Comparison of ENCODE assay signal across 9 cellular contexts in the genomic region with DNA sequence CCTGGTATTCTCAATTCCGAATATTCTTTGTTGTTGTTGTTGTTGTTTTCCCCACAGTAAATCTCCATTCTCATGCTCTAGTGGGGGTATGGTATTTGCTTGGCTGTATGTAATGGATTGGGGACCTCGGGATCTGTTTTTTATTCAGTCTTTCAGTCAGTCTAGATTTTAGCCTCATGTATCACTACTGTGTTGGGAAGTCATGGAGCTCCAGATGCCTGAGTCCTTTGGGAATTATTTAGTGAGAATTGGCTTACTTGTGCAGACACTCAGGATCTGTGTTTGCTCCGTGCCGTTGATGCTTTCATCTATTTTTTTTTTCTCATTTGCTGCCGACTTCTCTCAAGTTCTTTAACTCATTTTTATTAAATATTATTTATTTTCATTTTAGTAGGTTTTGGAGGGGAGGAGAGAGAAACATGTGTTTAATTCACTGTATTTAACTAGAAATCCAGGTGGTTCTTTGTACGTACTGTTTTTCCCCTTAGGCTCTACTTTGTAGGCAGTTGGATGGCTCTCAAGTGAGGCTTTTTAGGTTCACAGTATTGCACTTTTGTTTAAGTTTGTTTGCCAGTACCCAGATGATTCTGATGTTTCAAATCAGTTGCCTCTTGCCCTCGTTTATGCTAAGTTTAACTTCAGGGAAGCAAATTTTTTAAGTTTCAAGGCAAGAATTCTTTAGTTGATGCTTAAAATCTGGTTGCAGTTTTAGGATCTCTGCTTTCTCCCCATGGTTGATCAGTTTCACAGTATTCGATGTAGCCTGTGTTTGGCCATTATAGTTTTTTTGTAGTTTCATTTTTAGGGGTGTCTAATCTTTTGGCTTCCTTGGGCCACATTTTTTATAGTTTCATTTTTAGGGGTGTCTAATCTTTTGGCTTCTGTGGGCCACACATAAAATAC. TPM values are rescaled to one million over a fixed set of nuclear protein-coding genes. Genes with fewer than 3 reads are reported as not detected.
DNase-seq lines count a peak whose midpoint lies in the region; ATAC-seq and TF ChIP-seq lines count a peak whose summit lies in the region.
"Had no signal": no experiment of that assay in that cellular context is flagged by ENCODE, and none has a peak within 500 bp of the region (broad histone marks: within the 10 kb centered on the region; RNA-seq: fewer than 3 reads in every experiment).

No MANE protein-coding gene starts in this region.

- DNase-seq in NCI-H345 (lab: John Stamatoyannopoulos, UW) = peak; percentile 10
- no peak for DNase-seq in NCI-H345 treated with DMSO at 0.1 percent for 48 hours (lab: John Stamatoyannopoulos, UW; ENCODE audit: unreplicated experiment)
- DNase-seq in foreskin keratinocyte = no peak
- peak; percentile 23 for DNase-seq in stromal cell of bone marrow (ENCODE audit: low read depth)
- no peak for DNase-seq in glomerular visceral epithelial cell (ENCODE audit: extremely low spot score)
- no peak for DNase-seq in cerebellum (ENCODE audit: low spot score)
- DNase-seq in omental fat pad (ENCODE audit: low spot score) = no peak

- no peak for TF ChIP-seq CTCF in foreskin keratinocyte (conservative IDR thresholded peaks at IDR 0.05)
- TF ChIP-seq CTCF in omental fat pad (IDR thresholded peaks at IDR 0.05) = no peak

- H3K27me3 ChIP-seq in foreskin keratinocyte = no peaks in the 10 kb centered on the region

- H3K27ac ChIP-seq in foreskin keratinocyte = peak overlapping the region; percentile 78
- H3K27ac ChIP-seq: C4-2B had no signal

- peak; percentile 38 for ATAC-seq in SK-N-SH treated with all-trans-retinoic acid at 6 μM for 48 hours
- ATAC-seq in foreskin keratinocyte = no peak
- ATAC-seq in omental fat pad (ENCODE audit: low FRiP score) = no peak

- peaks cover 65% of the 10 kb centered on the region for H3K4me1 ChIP-seq in foreskin keratinocyte

TF ChIP-seq in SK-N-SH treated with all-trans-retinoic acid at 6 μM for 48 hours, 23 proteins besides CTCF, POLR2A, EP300 and RAD21:
- no peak for TF ChIP-seq RARB (CRISPR knock-in tag; IDR thresholded peaks at IDR 0.05)
- no peak for TF ChIP-seq ISL1 (CRISPR knock-in tag; IDR thresholded peaks at IDR 0.05)
- TF ChIP-seq, protein P1, sequence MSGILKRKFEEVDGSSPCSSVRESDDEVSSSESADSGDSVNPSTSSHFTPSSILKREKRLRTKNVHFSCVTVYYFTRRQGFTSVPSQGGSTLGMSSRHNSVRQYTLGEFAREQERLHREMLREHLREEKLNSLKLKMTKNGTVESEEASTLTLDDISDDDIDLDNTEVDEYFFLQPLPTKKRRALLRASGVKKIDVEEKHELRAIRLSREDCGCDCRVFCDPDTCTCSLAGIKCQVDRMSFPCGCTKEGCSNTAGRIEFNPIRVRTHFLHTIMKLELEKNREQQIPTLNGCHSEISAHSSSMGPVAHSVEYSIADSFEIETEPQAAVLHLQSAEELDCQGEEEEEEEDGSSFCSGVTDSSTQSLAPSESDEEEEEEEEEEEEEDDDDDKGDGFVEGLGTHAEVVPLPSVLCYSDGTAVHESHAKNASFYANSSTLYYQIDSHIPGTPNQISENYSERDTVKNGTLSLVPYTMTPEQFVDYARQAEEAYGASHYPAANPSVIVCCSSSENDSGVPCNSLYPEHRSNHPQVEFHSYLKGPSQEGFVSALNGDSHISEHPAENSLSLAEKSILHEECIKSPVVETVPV (CRISPR knock-in tag; IDR thresholded peaks at IDR 0.05) = no peak
- no peak for TF ChIP-seq ZFP30 (CRISPR knock-in tag; IDR thresholded peaks at IDR 0.05)
- no peak for TF ChIP-seq CSDC2 (CRISPR knock-in tag; IDR thresholded peaks at IDR 0.05)
- TF ChIP-seq ZFP3 (CRISPR knock-in tag; IDR thresholded peaks at IDR 0.05) = no peak
- no peak for TF ChIP-seq PPARA (CRISPR knock-in tag; IDR thresholded peaks at IDR 0.05; ENCODE audit: borderline replicate concordance)
- TF ChIP-seq, protein P2, sequence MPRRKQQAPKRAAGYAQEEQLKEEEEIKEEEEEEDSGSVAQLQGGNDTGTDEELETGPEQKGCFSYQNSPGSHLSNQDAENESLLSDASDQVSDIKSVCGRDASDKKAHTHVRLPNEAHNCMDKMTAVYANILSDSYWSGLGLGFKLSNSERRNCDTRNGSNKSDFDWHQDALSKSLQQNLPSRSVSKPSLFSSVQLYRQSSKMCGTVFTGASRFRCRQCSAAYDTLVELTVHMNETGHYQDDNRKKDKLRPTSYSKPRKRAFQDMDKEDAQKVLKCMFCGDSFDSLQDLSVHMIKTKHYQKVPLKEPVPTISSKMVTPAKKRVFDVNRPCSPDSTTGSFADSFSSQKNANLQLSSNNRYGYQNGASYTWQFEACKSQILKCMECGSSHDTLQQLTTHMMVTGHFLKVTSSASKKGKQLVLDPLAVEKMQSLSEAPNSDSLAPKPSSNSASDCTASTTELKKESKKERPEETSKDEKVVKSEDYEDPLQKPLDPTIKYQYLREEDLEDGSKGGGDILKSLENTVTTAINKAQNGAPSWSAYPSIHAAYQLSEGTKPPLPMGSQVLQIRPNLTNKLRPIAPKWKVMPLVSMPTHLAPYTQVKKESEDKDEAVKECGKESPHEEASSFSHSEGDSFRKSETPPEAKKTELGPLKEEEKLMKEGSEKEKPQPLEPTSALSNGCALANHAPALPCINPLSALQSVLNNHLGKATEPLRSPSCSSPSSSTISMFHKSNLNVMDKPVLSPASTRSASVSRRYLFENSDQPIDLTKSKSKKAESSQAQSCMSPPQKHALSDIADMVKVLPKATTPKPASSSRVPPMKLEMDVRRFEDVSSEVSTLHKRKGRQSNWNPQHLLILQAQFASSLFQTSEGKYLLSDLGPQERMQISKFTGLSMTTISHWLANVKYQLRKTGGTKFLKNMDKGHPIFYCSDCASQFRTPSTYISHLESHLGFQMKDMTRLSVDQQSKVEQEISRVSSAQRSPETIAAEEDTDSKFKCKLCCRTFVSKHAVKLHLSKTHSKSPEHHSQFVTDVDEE (CRISPR knock-in tag; IDR thresholded peaks at IDR 0.05) = no peak
- no peak for TF ChIP-seq ARNTL (CRISPR knock-in tag; IDR thresholded peaks at IDR 0.05; ENCODE audit: borderline replicate concordance, low read depth)
- no peak for TF ChIP-seq ZNF8 (CRISPR knock-in tag; IDR thresholded peaks at IDR 0.05)
- TF ChIP-seq, protein P3, sequence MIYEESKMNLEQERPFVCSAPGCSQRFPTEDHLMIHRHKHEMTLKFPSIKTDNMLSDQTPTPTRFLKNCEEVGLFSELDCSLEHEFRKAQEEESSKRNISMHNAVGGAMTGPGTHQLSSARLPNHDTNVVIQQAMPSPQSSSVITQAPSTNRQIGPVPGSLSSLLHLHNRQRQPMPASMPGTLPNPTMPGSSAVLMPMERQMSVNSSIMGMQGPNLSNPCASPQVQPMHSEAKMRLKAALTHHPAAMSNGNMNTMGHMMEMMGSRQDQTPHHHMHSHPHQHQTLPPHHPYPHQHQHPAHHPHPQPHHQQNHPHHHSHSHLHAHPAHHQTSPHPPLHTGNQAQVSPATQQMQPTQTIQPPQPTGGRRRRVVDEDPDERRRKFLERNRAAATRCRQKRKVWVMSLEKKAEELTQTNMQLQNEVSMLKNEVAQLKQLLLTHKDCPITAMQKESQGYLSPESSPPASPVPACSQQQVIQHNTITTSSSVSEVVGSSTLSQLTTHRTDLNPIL (CRISPR knock-in tag; IDR thresholded peaks at IDR 0.05; ENCODE audit: low read depth) = no peak
- TF ChIP-seq ESRRG (CRISPR knock-in tag; IDR thresholded peaks at IDR 0.05) = no peak
- TF ChIP-seq ZC3H10 (CRISPR knock-in tag; IDR thresholded peaks at IDR 0.05) = no peak
- no peak for TF ChIP-seq TOX (CRISPR knock-in tag; IDR thresholded peaks at IDR 0.05; ENCODE audit: borderline replicate concordance)

RNA-seq across cellular contexts. Expression of a gene that starts 36.9 kb away (rescaled TPM):
- 7.3 and 8.2 TPM in 2 replicates for total RNA-seq in foreskin keratinocyte
- polyA plus RNA-seq in foreskin keratinocyte = 3.7 and 4.3 TPM in 2 replicates
- 33.3 TPM for total RNA-seq in cerebellum
- total RNA-seq in omental fat pad = 10 to 100 TPM; 14.9 to 23.3 (median 18.6) TPM

Comparison
In these comparisons a context has a peak if more than half of its experiments do, and no peak if none do; other contexts are left out.
1. DNase-seq: peak in NCI-H345 (single experiment) and stromal cell of bone marrow (single experiment); none in NCI-H345 treated with DMSO at 0.1 percent for 48 hours (single experiment), foreskin keratinocyte (0 of 2), glomerular visceral epithelial cell (single experiment), cerebellum (single experiment) and omental fat pad (single experiment).